Comparison of ENCODE assay signal across 8 cellular contexts in the genomic region with DNA sequence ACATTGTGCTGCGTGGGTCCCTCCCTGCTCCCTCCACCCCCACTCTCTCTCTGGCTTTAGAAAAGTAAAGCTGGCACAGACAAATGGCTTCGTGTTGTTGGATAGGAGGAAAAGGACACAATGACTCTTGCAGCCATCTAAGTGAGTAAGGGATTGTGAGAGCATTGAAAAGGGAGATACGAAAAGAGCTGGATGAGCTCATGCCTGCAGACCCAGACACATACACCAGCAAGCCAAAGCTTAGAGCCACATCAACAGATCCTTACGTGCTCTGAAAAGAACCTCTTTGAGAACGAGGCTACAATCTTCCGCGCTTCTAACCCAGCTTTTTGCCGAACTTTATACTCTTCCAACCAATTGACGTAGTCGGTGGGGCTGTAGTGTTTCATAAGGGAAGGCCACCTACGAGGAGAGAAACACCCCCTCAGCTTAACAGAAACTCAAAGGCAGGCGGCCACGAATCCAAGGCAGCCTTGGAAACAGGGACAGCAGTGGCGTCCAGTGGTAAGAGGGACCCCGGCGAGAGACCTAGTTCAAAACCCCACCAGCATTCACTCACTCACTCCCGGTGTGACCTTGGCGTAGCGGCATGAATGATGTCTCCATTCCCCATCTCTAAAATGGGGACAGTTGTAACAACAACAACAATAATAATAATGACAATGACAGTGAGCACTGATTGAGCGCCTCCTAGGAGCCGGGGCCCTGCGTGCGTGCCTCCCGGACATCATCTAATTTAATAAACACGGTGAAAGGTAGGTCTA. TPM values are rescaled to one million over a fixed set of nuclear protein-coding genes. Genes with fewer than 3 reads are reported as not detected.
DNase-seq lines count a peak whose midpoint lies in the region; ATAC-seq and TF ChIP-seq lines count a peak whose summit lies in the region.

No MANE protein-coding gene starts in this region.

- TF ChIP-seq POLR2A in thyroid gland (IDR thresholded peaks at IDR 0.05): no peak

- 13% methylated on average over 21 of the region's 25 CpGs for WGBS in mesenchymal stem cell
- 27 to 29% methylated on average over 18 to 25 of the region's 25 CpGs for WGBS in thyroid gland, 2 donors

- H4K8ac ChIP-seq in mesenchymal stem cell (ENCODE audit: low read length): peak overlapping the region; percentile 28

- H3K18ac ChIP-seq in mesenchymal stem cell (ENCODE audit: low read depth in 1 of 2, low read length in 2 of 2): peak overlapping the region in 1 of 2 experiments; percentile 98

- H2BK5ac ChIP-seq in mesenchymal stem cell (ENCODE audit: low read depth, low read length, poor library complexity, severe bottlenecking): no peak overlapping the region

- peaks cover 34% of the 10 kb centered on the region for H3K36me3 ChIP-seq in NT2/D1 (ENCODE audit: insufficient read depth, insufficient read length, low read length)
- peaks cover 9% of the 10 kb centered on the region for H3K36me3 ChIP-seq in effector memory CD4-positive, alpha-beta T cell (ENCODE audit: control insufficient read depth, insufficient read depth, low read length)
- peaks cover 6 to 24% of the 10 kb centered on the region in 2 experiments for H3K36me3 ChIP-seq in mesenchymal stem cell (ENCODE audit: control insufficient read depth in 1 of 2, insufficient read depth in 2 of 2, low read depth in 1 of 2, low read length in 2 of 2)
- H3K36me3 ChIP-seq in thyroid gland: peaks cover 0 to 11% of the 10 kb centered on the region in 2 donors

- H3K23ac ChIP-seq in mesenchymal stem cell (ENCODE audit: low read length in 2 of 2): peak overlapping the region in 1 of 2 experiments; percentile 27

- no peak overlapping the region for H2AK5ac ChIP-seq in mesenchymal stem cell (ENCODE audit: low read length, severe bottlenecking)

- no peak overlapping the region for H2BK15ac ChIP-seq in mesenchymal stem cell (ENCODE audit: low read depth, poor library complexity, severe bottlenecking)

- peaks cover 2% of the 10 kb centered on the region for H3K4me1 ChIP-seq in NT2/D1 (ENCODE audit: insufficient read depth, insufficient read length)
- peaks cover 16% of the 10 kb centered on the region for H3K4me1 ChIP-seq in effector memory CD4-positive, alpha-beta T cell (ENCODE audit: control insufficient read depth, insufficient read depth, low read length, poor library complexity, severe bottlenecking)
- peaks cover 12% of the 10 kb centered on the region for H3K4me1 ChIP-seq in mesenchymal stem cell (ENCODE audit: control insufficient read depth, insufficient read depth, low read depth, low read length)
- H3K4me1 ChIP-seq in thyroid gland: peaks cover 7 to 13% of the 10 kb centered on the region in 2 donors

- intact Hi-C loops in thyroid gland (cut with DNase I): no loop called here

- H3K9ac ChIP-seq in NT2/D1 (ENCODE audit: insufficient read length, low read depth): peak overlapping the region; percentile 99
- peak overlapping the region; percentile 90 for H3K9ac ChIP-seq in mesenchymal stem cell (ENCODE audit: low read length)

- no peak overlapping the region for H3K14ac ChIP-seq in mesenchymal stem cell (ENCODE audit: low read length in 2 of 2)

- peak overlapping the region; percentile 99 for H3K4me3 ChIP-seq in NT2/D1 (ENCODE audit: insufficient read length, low read depth)
- peak overlapping the region; percentile 72 for H3K4me3 ChIP-seq in effector memory CD4-positive, alpha-beta T cell (ENCODE audit: insufficient read depth, low read depth, low read length, poor library complexity, severe bottlenecking)
- peak overlapping the region; percentile 90 to 99 for H3K4me3 ChIP-seq in mesenchymal stem cell (ENCODE audit: insufficient read depth in 1 of 2, low read depth in 1 of 2, low read length in 2 of 2)
- H3K4me3 ChIP-seq in thyroid gland (replicated peaks in 1 of 3): peak overlapping the region; percentile 37 to 83 (median 67)

- H3K4me2 ChIP-seq in mesenchymal stem cell (ENCODE audit: low read length, poor library complexity, severe bottlenecking): peak overlapping the region; percentile 91

- H3K4ac ChIP-seq in mesenchymal stem cell (ENCODE audit: low read depth in 1 of 2, low read length in 2 of 2): peak overlapping the region in 1 of 2 experiments; percentile 93

- H2BK12ac ChIP-seq in mesenchymal stem cell (ENCODE audit: low read length in 2 of 2): no peak overlapping the region

- no peak for TF ChIP-seq CTCF in thyroid gland (IDR thresholded peaks at IDR 0.05)

- no peak overlapping the region for H2BK120ac ChIP-seq in mesenchymal stem cell (ENCODE audit: low read depth, low read length)

- H3K79me1 ChIP-seq in mesenchymal stem cell (replicated peaks; ENCODE audit: low read length, poor library complexity, severe bottlenecking): peaks cover 17% of the 10 kb centered on the region

- peak overlapping the region; percentile 52 for H3K27ac ChIP-seq in effector memory CD4-positive, alpha-beta T cell (ENCODE audit: insufficient read depth, low read length, poor library complexity, severe bottlenecking)
- H3K27ac ChIP-seq in mesenchymal stem cell (ENCODE audit: low read length, poor library complexity, severe bottlenecking) (no peak overlapping the region), thyroid gland (peak overlapping the region; percentile 10 to 76 (median 66))

- DNase-seq in ELR (ENCODE audit: low read depth): peak; percentile 46
- DNase-seq in NT2/D1 (ENCODE audit: low read depth, low spot score): no peak
- DNase-seq in effector memory CD4-positive, alpha-beta T cell: no peak
- peak; percentile 71 for DNase-seq in mesenchymal stem cell
- DNase-seq in thyroid gland: peak; percentile 5 to 12
- DNase-seq in Kasumi-1 (lab: John Stamatoyannopoulos, UW): no peak

- no peak overlapping the region for H2AFZ ChIP-seq in mesenchymal stem cell (ENCODE audit: low read depth, low read length)

- ATAC-seq in GM19455 (IDR thresholded peaks at IDR 0.05; ENCODE audit: unreplicated experiment) (no peak), HG02852 (IDR thresholded peaks at IDR 0.05; ENCODE audit: unreplicated experiment) (no peak)

- no peak overlapping the region for H4K91ac ChIP-seq in mesenchymal stem cell (ENCODE audit: low read length)

- H3K9me3 ChIP-seq in NT2/D1 (ENCODE audit: insufficient read depth, low read length) (no peaks in the 10 kb centered on the region), mesenchymal stem cell (ENCODE audit: control insufficient read depth, low read length) (no peaks in the 10 kb centered on the region), thyroid gland (no peaks in the 10 kb centered on the region)
- no peaks in the 10 kb centered on the region for H3K9me3 ChIP-seq in effector memory CD4-positive, alpha-beta T cell (ENCODE audit: control insufficient read depth, low read length)

- H3K27me3 ChIP-seq in NT2/D1 (ENCODE audit: insufficient read depth, insufficient read length) (peaks cover 3% of the 10 kb centered on the region), mesenchymal stem cell (ENCODE audit: control insufficient read depth in 1 of 2, insufficient read depth in 1 of 2, low read length in 2 of 2) (peaks cover 0 to 15% of the 10 kb centered on the region in 2 experiments), thyroid gland (no peaks in the 10 kb centered on the region)
- no peaks in the 10 kb centered on the region for H3K27me3 ChIP-seq in effector memory CD4-positive, alpha-beta T cell (replicated peaks; ENCODE audit: control insufficient read depth, insufficient read depth, low read length, poor library complexity, severe bottlenecking)

RNA-seq across cellular contexts. Expression of a gene that starts 1.1 kb away (rescaled TPM):
- 28.4 TPM for polyA plus RNA-seq in mesenchymal stem cell (2013, experiment 1 of 2)
- polyA plus RNA-seq in mesenchymal stem cell (2013, experiment 2 of 2): 28.2 TPM
- total RNA-seq in thyroid gland: 100 to 1,000 TPM in 3 of 4 donors, 10 to 100 TPM in 1; 90.6 to 298 (median 196) TPM

Comparison
In these comparisons a context has a peak if more than half of its experiments do, and no peak if none do; other contexts are left out.
1. DNase-seq: peak in ELR (single experiment), mesenchymal stem cell (single experiment) and thyroid gland (2 of 2); none in NT2/D1 (single experiment), effector memory CD4-positive, alpha-beta T cell (0 of 3) and Kasumi-1 (0 of 2).
2. Peak in every context shown above with its lines, with median percentiles within 50 percentile points of each other: H3K4me3 ChIP-seq.